Comparison of ENCODE assay signal across 13 cellular contexts in genomic region chr6:28393912-28394662, GRCh38. TPM values are rescaled to one million over a fixed set of nuclear protein-coding genes. Genes with fewer than 3 reads are reported as not detected.
A peak's percentile ranks its signal among the peaks of the same experiment; 100 is the strongest.
DNase-seq lines count a peak whose midpoint lies in the region; ATAC-seq, FAIRE-seq and TF ChIP-seq lines count a peak whose summit lies in the region.
"Had no signal": no experiment of that assay in that cellular context is flagged by ENCODE, and none has a peak within 500 bp of the region (broad histone marks: within the 10 kb centered on the region; RNA-seq: fewer than 3 reads in every experiment).

No MANE protein-coding gene starts in this region.

- H2AFZ ChIP-seq in HepG2 (ENCODE audit: low read length): no peak overlapping the region

- no peak overlapping the region for H3K4me3 Mint-ChIP-seq in activated CD4-positive, alpha-beta T cell treated with anti-CD3 and anti-CD28 coated beads, Interleukin-2, amount 10 ng/mL, durations not matched to agents 7 days and 5 days
- H3K4me3 Mint-ChIP-seq: activated T-helper 1 cell treated with anti-CD3 and anti-CD28 coated beads, Interleukin-12 subunit alpha, Interleukin-12 subunit beta, Interleukin-2, Interleukin-4 antibody, amounts not matched to agents 30 ng/mL and 10 ng/mL and 1 ng/mL, durations not matched to agents 14 hours and 24 hours and 36 hours; T-cell had no signal

- H3K27me3 ChIP-seq in adipocyte (replicated peaks; ENCODE audit: control insufficient read depth, insufficient read depth, low read length) (no peaks in the 10 kb centered on the region), HepG2 (ENCODE audit: control insufficient read depth in 1 of 2, insufficient read depth in 2 of 2, low read length in 2 of 2) (no peaks in the 10 kb centered on the region; a peak in 1 of 5 replicates), ascending aorta (no peaks in the 10 kb centered on the region)
- H3K27me3 ChIP-seq: suprapubic skin had no signal

- 88% methylated on average over 5 of the region's 5 CpGs for WGBS in HepG2 (ENCODE audit: low lambda C conversion rate)

- no TSS peak for BruUV-seq in HepG2 (replicated peaks; lab: Mats Ljungman, UMichigan)

- H3K9me3 Mint-ChIP-seq in activated CD4-positive, alpha-beta T cell treated with anti-CD3 and anti-CD28 coated beads, Interleukin-2, amount 10 ng/mL, durations not matched to agents 7 days and 5 days: peaks cover 16% of the 10 kb centered on the region
- H3K9me3 Mint-ChIP-seq: T-cell had no signal

- H3K79me2 ChIP-seq in HepG2 (ENCODE audit: insufficient read depth, low read length): peaks cover 32% of the 10 kb centered on the region

- TF ChIP-seq CTCF in C4-2B (conservative IDR thresholded peaks at IDR 0.05) (peak; percentile 67), HepG2 (CRISPR knock-in tag; IDR thresholded peaks at IDR 0.05) (peak; percentile 45), ascending aorta (IDR thresholded peaks at IDR 0.05) (no peak)

- peak; percentile 59 for FAIRE-seq in HepG2 (lab: Jason Lieb, UNC)
- FAIRE-seq: endometrium had no signal

- intact Hi-C loops in HepG2 (cut with micrococcal nuclease; ENCODE audit: unreplicated experiment) (loop anchor here (1.0 kb wide), 1 partner anchor 290 kb away; no protein-coding TSS in a partner anchor), ascending aorta (cut with DNase I) (no loop called here)

- TF ChIP-seq EP300 in HepG2 (IDR thresholded peaks at IDR 0.05; ENCODE audit: low read depth in 2 of 2, low read length in 2 of 2) (no peak), HepG2 (CRISPR knock-in tag; IDR thresholded peaks at IDR 0.05; ENCODE audit: borderline replicate concordance) (no peak)

- no peak overlapping the region for H3K4me3 ChIP-seq in Jurkat, Clone E6-1 (ENCODE audit: low read length)
- no peak overlapping the region for H3K4me3 ChIP-seq in adipocyte (ENCODE audit: low read length)
- no peak overlapping the region for H3K4me3 ChIP-seq in HepG2 (replicated peaks in 1 of 3; ENCODE audit: insufficient read depth in 1 of 3, low read depth in 2 of 3, low read length in 3 of 3)
- no peak overlapping the region for H3K4me3 ChIP-seq in ascending aorta
- H3K4me3 ChIP-seq: suprapubic skin had no signal

- no peak for TF ChIP-seq POLR2A in HepG2 (IDR thresholded peaks at IDR 0.05; ENCODE audit: insufficient read depth in 1 of 2, low read depth in 2 of 2, low read length in 2 of 2)

- H3K4me1 Mint-ChIP-seq in activated CD4-positive, alpha-beta T cell treated with anti-CD3 and anti-CD28 coated beads, Interleukin-2, amount 10 ng/mL, durations not matched to agents 7 days and 5 days: peaks cover 52% of the 10 kb centered on the region

- peaks cover 82% of the 10 kb centered on the region for H3K36me3 Mint-ChIP-seq in activated CD4-positive, alpha-beta T cell treated with anti-CD3 and anti-CD28 coated beads, Interleukin-2, amount 10 ng/mL, durations not matched to agents 7 days and 5 days (ENCODE audit: low read depth)

- H3K27ac Mint-ChIP-seq in activated CD4-positive, alpha-beta T cell treated with anti-CD3 and anti-CD28 coated beads, Interleukin-2, amount 10 ng/mL, durations not matched to agents 7 days and 5 days: no peak overlapping the region
- H3K27ac Mint-ChIP-seq: activated T-helper 1 cell treated with anti-CD3 and anti-CD28 coated beads, Interleukin-12 subunit alpha, Interleukin-12 subunit beta, Interleukin-2, Interleukin-4 antibody, amounts not matched to agents 30 ng/mL and 10 ng/mL and 1 ng/mL, durations not matched to agents 14 hours and 24 hours and 36 hours; T-cell had no signal

- ATAC-seq in HepG2: peak; percentile 70
- no peak for ATAC-seq in GM18858 (IDR thresholded peaks at IDR 0.05; ENCODE audit: unreplicated experiment)
- ATAC-seq: T-cell had no signal

- H3K9me3 ChIP-seq in adipocyte (ENCODE audit: control insufficient read depth, low read length) (no peaks in the 10 kb centered on the region), HepG2 (ENCODE audit: low read length) (no peaks in the 10 kb centered on the region), ascending aorta (peaks cover 0 to 5% of the 10 kb centered on the region in 2 donors)
- H3K9me3 ChIP-seq: suprapubic skin had no signal

- H3K27ac ChIP-seq in C4-2B (no peak overlapping the region), HepG2 (ENCODE audit: extremely low read length, insufficient read depth, low read length) (no peak overlapping the region), ascending aorta (no peak overlapping the region)
- H3K27ac ChIP-seq: suprapubic skin had no signal

- no peak overlapping the region for H3K9ac ChIP-seq in adipocyte (ENCODE audit: low read length)
- no peak overlapping the region for H3K9ac ChIP-seq in HepG2 (ENCODE audit: insufficient read depth, low read depth, low read length)

- CTCF ChIA-PET in HepG2 (lab: Yijun Ruan, JAX; ENCODE audit: low intra/inter-chr PET ratio, low total read pairs): interaction anchor here (1.7 kb wide), 1 partner anchor 290 kb away, joined by 10 read pairs; no protein-coding TSS in a partner anchor
- CTCF ChIA-PET in activated CD4-positive, alpha-beta T cell treated with anti-CD3 and anti-CD28 coated beads, Interleukin-2, amount 10 ng/mL, durations not matched to agents 7 days and 5 days (lab: Charles Lee): interaction anchor here (1.1 to 2.1 kb wide), 2 partner anchors 10 to 12 kb away, joined by 4 to 9 read pairs; no protein-coding TSS in a partner anchor

- POLR2A ChIA-PET in HepG2 (lab: Yijun Ruan, JAX): interaction anchor here (1.6 kb wide), 1 partner anchor 11 kb away, joined by 3 read pairs; no protein-coding TSS in a partner anchor
- POLR2A ChIA-PET in activated CD4-positive, alpha-beta T cell treated with anti-CD3 and anti-CD28 coated beads, Interleukin-2, amount 10 ng/mL, durations not matched to agents 7 days and 5 days (lab: Charles Lee): no interaction called here

- H3K36me3 ChIP-seq in adipocyte (ENCODE audit: control insufficient read depth, insufficient read depth, low read length, severe bottlenecking): peaks cover 39% of the 10 kb centered on the region
- H3K36me3 ChIP-seq in HepG2 (replicated peaks in 1 of 2; ENCODE audit: control insufficient read depth in 1 of 2, insufficient read depth in 2 of 2, low read length in 2 of 2): peaks cover 16 to 54% of the 10 kb centered on the region in 2 experiments
- H3K36me3 ChIP-seq in ascending aorta: peaks cover 30 to 60% of the 10 kb centered on the region in 2 donors

- H3K4me1 ChIP-seq in adipocyte (ENCODE audit: control insufficient read depth, insufficient read depth, low read length): peaks cover 7% of the 10 kb centered on the region
- peaks cover 54% of the 10 kb centered on the region for H3K4me1 ChIP-seq in HepG2 (ENCODE audit: insufficient read depth, low read length)
- peaks cover 0 to 10% of the 10 kb centered on the region in 2 donors for H3K4me1 ChIP-seq in ascending aorta

- H3K4me2 ChIP-seq in HepG2 (ENCODE audit: low read depth, low read length): no peak overlapping the region

- H3K27me3 Mint-ChIP-seq in activated CD4-positive, alpha-beta T cell treated with anti-CD3 and anti-CD28 coated beads, Interleukin-2, amount 10 ng/mL, durations not matched to agents 7 days and 5 days: no peaks in the 10 kb centered on the region
- H3K27me3 Mint-ChIP-seq: T-cell had no signal

- peak; percentile 15 for DNase-seq in Jurkat, Clone E6-1 (ENCODE audit: low read depth, low spot score)
- peak; percentile 22 for DNase-seq in adipocyte (ENCODE audit: low read depth)
- peak; percentile 42 for DNase-seq in HepG2 (ENCODE audit: low spot score)
- DNase-seq in ascending aorta (ENCODE audit: low spot score in 2 of 2): no peak
- DNase-seq in activated CD4-positive, alpha-beta T cell treated with anti-CD3 and anti-CD28 coated beads, Interleukin-2, amount 10 ng/mL, durations not matched to agents 7 days and 5 days: no peak
- DNase-seq in activated CD4-positive, CD25-positive, alpha-beta regulatory T cell treated with anti-CD3 and anti-CD28 coated beads, Interleukin-2, amount 50 U/mL, for 72 hours: no peak
- DNase-seq: stimulated activated CD4-positive, alpha-beta T cell treated with anti-CD3 and anti-CD28 coated beads, Interleukin-1b, Interleukin-23, amount 100 ng/mL, for 48 hours; T-cell had no signal

- H4K20me1 ChIP-seq in HepG2 (ENCODE audit: insufficient read depth, low read length): no peaks in the 10 kb centered on the region

- TF ChIP-seq RAD21 in HepG2 (CRISPR knock-in tag; IDR thresholded peaks at IDR 0.05): no peak; the same call in 1 of the 2 replicates

- in situ Hi-C loops in HepG2 (cut with HindIII; ENCODE audit: extremely low pct_ligation_motif_present, low pct_unique_long_range_greater_than_20kb): loop anchor here (10.0 kb wide), 1 partner anchor 291 kb away; no protein-coding TSS in a partner anchor

RNA-seq across cellular contexts. Expression of gene ZSCAN12, which starts 5.5 kb away (rescaled TPM):
- not detected for polyA plus RNA-seq in Jurkat, Clone E6-1 (2012; ENCODE audit: insufficient read depth, insufficient read length)
- 8.9 and 9.8 TPM in 2 replicates for total RNA-seq in HepG2 (2016; rRNA removed; fragmentation: Illumina TruSeq; extraction: Trizol)
- 1.8 and 2.1 TPM in 2 replicates for total RNA-seq in HepG2 (2016; cell fraction: cytosol; rRNA removed; fragmentation: Illumina TruSeq; extraction: Trizol; ENCODE audit: low read depth)
- 9.2 and 10.2 TPM in 2 replicates for total RNA-seq in HepG2 (2016; cell fraction: insoluble cytoplasmic fraction; rRNA removed; fragmentation: Illumina TruSeq; extraction: Trizol)
- 5.2 and 6.9 TPM in 2 replicates for total RNA-seq in HepG2 (2016; cell fraction: membrane; rRNA removed; fragmentation: Illumina TruSeq; extraction: Trizol)
- 13.4 and 13.6 TPM in 2 replicates for total RNA-seq in HepG2 (2016; cell fraction: nucleus; rRNA removed; fragmentation: Illumina TruSeq; extraction: Trizol)
- 2.6 and 2.8 TPM in 2 replicates for polyA plus RNA-seq in HepG2 (2011; rRNA removed)
- 1.2 and 1.8 TPM in 2 replicates for polyA plus RNA-seq in HepG2 (2011; cell fraction: cytosol; rRNA removed)
- polyA plus RNA-seq in HepG2 (2011; cell fraction: nucleus; rRNA removed): 2.9 and 3.3 TPM in 2 replicates
- polyA plus RNA-seq in HepG2 (2012): 3.1 and 3.4 TPM in 2 replicates
- 0.46 and 0.64 TPM in 2 replicates for polyA plus RNA-seq in HepG2 (2016; cell fraction: cytosol; fragmentation: Illumina TruSeq; extraction: Trizol; ENCODE audit: low read depth)
- polyA plus RNA-seq in HepG2 (2016; cell fraction: insoluble cytoplasmic fraction; fragmentation: Illumina TruSeq; extraction: Trizol; ENCODE audit: low read depth): 5.0 and 5.2 TPM in 2 replicates
- 1.5 and 1.6 TPM in 2 replicates for polyA plus RNA-seq in HepG2 (2016; cell fraction: membrane; fragmentation: Illumina TruSeq; extraction: Trizol; ENCODE audit: low read depth)
- polyA plus RNA-seq in HepG2 (2016; cell fraction: nucleus; fragmentation: Illumina TruSeq; extraction: Trizol; ENCODE audit: insufficient read depth, low read depth): 9.9 and 11.0 TPM in 2 replicates
- polyA minus RNA-seq in HepG2 (2011; rRNA and poly(A)+ RNA removed; ENCODE audit: low replicate concordance): 2.4 and 4.9 TPM in 2 replicates
- polyA minus RNA-seq in HepG2 (2011; cell fraction: cytosol; rRNA and poly(A)+ RNA removed): 1.5 and 2.7 TPM in 2 replicates
- 21.4 and 24.7 TPM in 2 replicates for polyA minus RNA-seq in HepG2 (2011; cell fraction: nucleus; rRNA and poly(A)+ RNA removed)
- total RNA-seq in ascending aorta: 5.3 TPM
- 1 to 10 TPM; 7.5 to 8.3 TPM for total RNA-seq in activated CD4-positive, alpha-beta T cell treated with anti-CD3 and anti-CD28 coated beads, Interleukin-2, amount 10 ng/mL, durations not matched to agents 7 days and 5 days

RNA-seq across cellular contexts. Expression of gene ZKSCAN3, which starts 44.3 kb away (rescaled TPM):
- polyA plus RNA-seq in Jurkat, Clone E6-1 (2012; ENCODE audit: insufficient read depth, insufficient read length): 2.1 TPM
- total RNA-seq in HepG2 (2016; rRNA removed; fragmentation: Illumina TruSeq; extraction: Trizol): 7.4 and 8.1 TPM in 2 replicates
- total RNA-seq in HepG2 (2016; cell fraction: cytosol; rRNA removed; fragmentation: Illumina TruSeq; extraction: Trizol; ENCODE audit: low read depth): 1.1 and 1.3 TPM in 2 replicates
- total RNA-seq in HepG2 (2016; cell fraction: insoluble cytoplasmic fraction; rRNA removed; fragmentation: Illumina TruSeq; extraction: Trizol): 5.8 and 7.9 TPM in 2 replicates
- total RNA-seq in HepG2 (2016; cell fraction: membrane; rRNA removed; fragmentation: Illumina TruSeq; extraction: Trizol): 4.5 and 4.9 TPM in 2 replicates
- total RNA-seq in HepG2 (2016; cell fraction: nucleus; rRNA removed; fragmentation: Illumina TruSeq; extraction: Trizol): 3.8 and 5.4 TPM in 2 replicates
- 3.3 and 3.6 TPM in 2 replicates for polyA plus RNA-seq in HepG2 (2011; rRNA removed)
- 2.0 and 2.2 TPM in 2 replicates for polyA plus RNA-seq in HepG2 (2011; cell fraction: cytosol; rRNA removed)
- polyA plus RNA-seq in HepG2 (2011; cell fraction: nucleus; rRNA removed): 2.8 and 4.3 TPM in 2 replicates
- 1.8 and 3.3 TPM in 2 replicates for polyA plus RNA-seq in HepG2 (2012)
- polyA plus RNA-seq in HepG2 (2016; cell fraction: cytosol; fragmentation: Illumina TruSeq; extraction: Trizol; ENCODE audit: low read depth): 0.74 and 0.85 TPM in 2 replicates
- 4.8 and 5.6 TPM in 2 replicates for polyA plus RNA-seq in HepG2 (2016; cell fraction: insoluble cytoplasmic fraction; fragmentation: Illumina TruSeq; extraction: Trizol; ENCODE audit: low read depth)
- 2.0 and 2.3 TPM in 2 replicates for polyA plus RNA-seq in HepG2 (2016; cell fraction: membrane; fragmentation: Illumina TruSeq; extraction: Trizol; ENCODE audit: low read depth)
- 8.6 and 9.9 TPM in 2 replicates for polyA plus RNA-seq in HepG2 (2016; cell fraction: nucleus; fragmentation: Illumina TruSeq; extraction: Trizol; ENCODE audit: insufficient read depth, low read depth)
- polyA minus RNA-seq in HepG2 (2011; rRNA and poly(A)+ RNA removed; ENCODE audit: low replicate concordance): 1.5 and 2.8 TPM in 2 replicates
- 3.0 and 3.1 TPM in 2 replicates for polyA minus RNA-seq in HepG2 (2011; cell fraction: cytosol; rRNA and poly(A)+ RNA removed)
- 4.4 and 7.8 TPM in 2 replicates for polyA minus RNA-seq in HepG2 (2011; cell fraction: nucleus; rRNA and poly(A)+ RNA removed)
- total RNA-seq in ascending aorta: 0.21 TPM
- total RNA-seq in activated CD4-positive, alpha-beta T cell treated with anti-CD3 and anti-CD28 coated beads, Interleukin-2, amount 10 ng/mL, durations not matched to agents 7 days and 5 days: 1 to 10 TPM; 6.2 to 7.0 TPM

RNA-seq across cellular contexts. Expression of gene ZSCAN23, which starts 49.2 kb away (rescaled TPM):
- polyA plus RNA-seq in Jurkat, Clone E6-1 (2012; ENCODE audit: insufficient read depth, insufficient read length): not detected
- total RNA-seq in HepG2 (2016; rRNA removed; fragmentation: Illumina TruSeq; extraction: Trizol) (0.91 and 1.2 TPM in 2 replicates), ascending aorta (not detected)
- total RNA-seq in HepG2 (2016; cell fraction: cytosol; rRNA removed; fragmentation: Illumina TruSeq; extraction: Trizol; ENCODE audit: low read depth): not detected in 2 replicates
- 0.86 and 1.2 TPM in 2 replicates for total RNA-seq in HepG2 (2016; cell fraction: insoluble cytoplasmic fraction; rRNA removed; fragmentation: Illumina TruSeq; extraction: Trizol)
- total RNA-seq in HepG2 (2016; cell fraction: membrane; rRNA removed; fragmentation: Illumina TruSeq; extraction: Trizol): 0.71 and 0.79 TPM in 2 replicates
- 4.0 and 4.2 TPM in 2 replicates for total RNA-seq in HepG2 (2016; cell fraction: nucleus; rRNA removed; fragmentation: Illumina TruSeq; extraction: Trizol)
- polyA plus RNA-seq in HepG2 (2011; rRNA removed): 0.29 and 0.35 TPM in 2 replicates
- polyA plus RNA-seq in HepG2 (2011; cell fraction: cytosol; rRNA removed): 0.05 and 0.21 TPM in 2 replicates
- polyA plus RNA-seq in HepG2 (2011; cell fraction: nucleus; rRNA removed): 0.53 and 1.4 TPM in 2 replicates
- 0.27 and 0.76 TPM in 2 replicates for polyA plus RNA-seq in HepG2 (2012)
- not detected in 2 replicates for polyA plus RNA-seq in HepG2 (2016; cell fraction: cytosol; fragmentation: Illumina TruSeq; extraction: Trizol; ENCODE audit: low read depth)
- polyA plus RNA-seq in HepG2 (2016; cell fraction: insoluble cytoplasmic fraction; fragmentation: Illumina TruSeq; extraction: Trizol; ENCODE audit: low read depth): 0.39 and 0.53 TPM in 2 replicates
- polyA plus RNA-seq in HepG2 (2016; cell fraction: membrane; fragmentation: Illumina TruSeq; extraction: Trizol; ENCODE audit: low read depth): not detected in 2 replicates
- 1.2 and 1.4 TPM in 2 replicates for polyA plus RNA-seq in HepG2 (2016; cell fraction: nucleus; fragmentation: Illumina TruSeq; extraction: Trizol; ENCODE audit: insufficient read depth, low read depth)
- 0.52 TPM in 1 of 2 replicates, not detected in the other for polyA minus RNA-seq in HepG2 (2011; rRNA and poly(A)+ RNA removed; ENCODE audit: low replicate concordance)
- 0.59 TPM in 1 of 2 replicates, not detected in the other for polyA minus RNA-seq in HepG2 (2011; cell fraction: cytosol; rRNA and poly(A)+ RNA removed)
- polyA minus RNA-seq in HepG2 (2011; cell fraction: nucleus; rRNA and poly(A)+ RNA removed): 4.2 and 5.8 TPM in 2 replicates
- total RNA-seq in activated CD4-positive, alpha-beta T cell treated with anti-CD3 and anti-CD28 coated beads, Interleukin-2, amount 10 ng/mL, durations not matched to agents 7 days and 5 days: 1 to 10 TPM; 1.5 to 1.7 TPM

RNA-seq across cellular contexts. Expression of gene ZSCAN31, which starts 58.1 kb away (rescaled TPM):
- 5.6 TPM for polyA plus RNA-seq in Jurkat, Clone E6-1 (2012; ENCODE audit: insufficient read depth, insufficient read length)
- 6.2 and 7.2 TPM in 2 replicates for total RNA-seq in HepG2 (2016; rRNA removed; fragmentation: Illumina TruSeq; extraction: Trizol)
- 3.0 and 3.6 TPM in 2 replicates for total RNA-seq in HepG2 (2016; cell fraction: cytosol; rRNA removed; fragmentation: Illumina TruSeq; extraction: Trizol; ENCODE audit: low read depth)
- 7.3 and 8.3 TPM in 2 replicates for total RNA-seq in HepG2 (2016; cell fraction: insoluble cytoplasmic fraction; rRNA removed; fragmentation: Illumina TruSeq; extraction: Trizol)
- 6.2 and 10.2 TPM in 2 replicates for total RNA-seq in HepG2 (2016; cell fraction: membrane; rRNA removed; fragmentation: Illumina TruSeq; extraction: Trizol)
- total RNA-seq in HepG2 (2016; cell fraction: nucleus; rRNA removed; fragmentation: Illumina TruSeq; extraction: Trizol): 4.9 and 6.5 TPM in 2 replicates
- polyA plus RNA-seq in HepG2 (2011; rRNA removed): 3.6 and 5.3 TPM in 2 replicates
- polyA plus RNA-seq in HepG2 (2011; cell fraction: cytosol; rRNA removed): 2.6 and 3.6 TPM in 2 replicates
- 3.9 and 4.9 TPM in 2 replicates for polyA plus RNA-seq in HepG2 (2011; cell fraction: nucleus; rRNA removed)
- 4.8 and 4.9 TPM in 2 replicates for polyA plus RNA-seq in HepG2 (2012)
- 1.6 and 2.0 TPM in 2 replicates for polyA plus RNA-seq in HepG2 (2016; cell fraction: cytosol; fragmentation: Illumina TruSeq; extraction: Trizol; ENCODE audit: low read depth)
- polyA plus RNA-seq in HepG2 (2016; cell fraction: insoluble cytoplasmic fraction; fragmentation: Illumina TruSeq; extraction: Trizol; ENCODE audit: low read depth): 5.7 TPM in 2 replicates
- polyA plus RNA-seq in HepG2 (2016; cell fraction: membrane; fragmentation: Illumina TruSeq; extraction: Trizol; ENCODE audit: low read depth): 2.2 and 2.3 TPM in 2 replicates
- 4.4 and 7.8 TPM in 2 replicates for polyA plus RNA-seq in HepG2 (2016; cell fraction: nucleus; fragmentation: Illumina TruSeq; extraction: Trizol; ENCODE audit: insufficient read depth, low read depth)
- 7.2 and 8.6 TPM in 2 replicates for polyA minus RNA-seq in HepG2 (2011; rRNA and poly(A)+ RNA removed; ENCODE audit: low replicate concordance)
- polyA minus RNA-seq in HepG2 (2011; cell fraction: cytosol; rRNA and poly(A)+ RNA removed): 5.3 and 5.4 TPM in 2 replicates
- polyA minus RNA-seq in HepG2 (2011; cell fraction: nucleus; rRNA and poly(A)+ RNA removed): 7.1 and 8.2 TPM in 2 replicates
- total RNA-seq in ascending aorta: 0.21 TPM
- total RNA-seq in activated CD4-positive, alpha-beta T cell treated with anti-CD3 and anti-CD28 coated beads, Interleukin-2, amount 10 ng/mL, durations not matched to agents 7 days and 5 days: under 1 TPM; 0.37 to 0.56 TPM

Comparison
In these comparisons a context has a peak if more than half of its experiments do, and no peak if none do; other contexts are left out.
1. CTCF ChIP-seq: peak in C4-2B (single experiment) and HepG2 (single experiment); none in ascending aorta (0 of 3).
2. DNase-seq: peak in Jurkat, Clone E6-1 (single experiment), adipocyte (single experiment) and HepG2 (single experiment); none in ascending aorta (0 of 2), activated CD4-positive, alpha-beta T cell treated with anti-CD3 and anti-CD28 coated beads, Interleukin-2, amount 10 ng/mL, durations not matched to agents 7 days and 5 days (single experiment) and activated CD4-positive, CD25-positive, alpha-beta regulatory T cell treated with anti-CD3 and anti-CD28 coated beads, Interleukin-2, amount 50 U/mL, for 72 hours (single experiment).